Comparison of ENCODE assay signal across 27 cellular contexts in genomic region chr3:97510795-97511194, GRCh38.
DNase-seq lines count a peak whose midpoint lies in the region; ATAC-seq, FAIRE-seq and TF ChIP-seq lines count a peak whose summit lies in the region.
"Had no signal": no experiment of that assay in that cellular context is flagged by ENCODE, and none has a peak within 500 bp of the region (broad histone marks: within the 10 kb centered on the region; RNA-seq: fewer than 3 reads in every experiment).

No MANE protein-coding gene starts in this region.

- no peak overlapping the region for H3K27ac ChIP-seq in H1 (ENCODE audit: low read depth, low read length)
- H3K27ac ChIP-seq in neural progenitor cell: no peak overlapping the region
- no peak overlapping the region for H3K27ac ChIP-seq in upper lobe of left lung
- H3K27ac ChIP-seq: 22Rv1, esophagus squamous epithelium, GM23248, testis, vagina had no signal

- no peak overlapping the region for H2BK20ac ChIP-seq in H1 (ENCODE audit: low read length)

- ATAC-seq in HG03045 (IDR thresholded peaks at IDR 0.05; ENCODE audit: unreplicated experiment) (no peak), upper lobe of left lung (ENCODE audit: low FRiP score in 2 of 2) (no peak)
- ATAC-seq: GM12878; SK-N-SH treated with all-trans-retinoic acid at 6 μM for 48 hours; stimulated activated naive CD8-positive, alpha-beta T cell treated with anti-CD3 and anti-CD28 coated beads, Interleukin-15, Interleukin-2, amounts not matched to agents 100 U/mL and 50 U/mL, for 24 hours had no signal

- H4K8ac ChIP-seq in H1 (ENCODE audit: extremely low read depth, insufficient read depth, low read length): no peak overlapping the region

- no peaks in the 10 kb centered on the region for H3K79me1 ChIP-seq in H1 (ENCODE audit: low read depth, low read length)

- H3K79me2 ChIP-seq in H1 (ENCODE audit: control insufficient read depth in 1 of 2, insufficient read depth in 2 of 2, low read length in 2 of 2) (no peaks in the 10 kb centered on the region), neural progenitor cell (ENCODE audit: low read depth) (no peaks in the 10 kb centered on the region)

- H3K4me3 ChIP-seq in H1 (ENCODE audit: extremely low read depth in 1 of 4, insufficient read depth in 2 of 4, low read depth in 3 of 4, low read length in 4 of 4): no peak overlapping the region
- no peak overlapping the region for H3K4me3 ChIP-seq in neural progenitor cell
- H3K4me3 ChIP-seq in upper lobe of left lung: no peak overlapping the region
- H3K4me3 ChIP-seq: esophagus squamous epithelium, GM12878, GM23248, testis, vagina had no signal

- TF ChIP-seq EP300 in H1 (IDR thresholded peaks at IDR 0.05; ENCODE audit: borderline replicate concordance in 1 of 2, low read depth in 2 of 2, low read length in 2 of 2) (no peak), upper lobe of left lung (IDR thresholded peaks at IDR 0.05) (no peak)

- no peak overlapping the region for H3K4me2 ChIP-seq in H1 (ENCODE audit: insufficient read depth in 1 of 2, low read depth in 2 of 2, low read length in 2 of 2)
- no peak overlapping the region for H3K4me2 ChIP-seq in neural progenitor cell

- no peaks in the 10 kb centered on the region for H3K9me3 ChIP-seq in H1 (ENCODE audit: insufficient read depth in 2 of 2, low read depth in 1 of 2, low read length in 1 of 2)
- no peaks in the 10 kb centered on the region for H3K9me3 ChIP-seq in neural progenitor cell (ENCODE audit: low read depth)
- H3K9me3 ChIP-seq in upper lobe of left lung: no peaks in the 10 kb centered on the region
- H3K9me3 ChIP-seq: testis had no signal

- H4K20me1 ChIP-seq in H1 (replicated peaks in 1 of 2; ENCODE audit: control insufficient read depth in 1 of 2, insufficient read depth in 2 of 2, low read length in 2 of 2): no peaks in the 10 kb centered on the region
- no peaks in the 10 kb centered on the region for H4K20me1 ChIP-seq in neural progenitor cell (ENCODE audit: low read depth)

- no peaks in the 10 kb centered on the region for H3K23me2 ChIP-seq in H1 (ENCODE audit: low read depth, low read length)

- no peaks in the 10 kb centered on the region for H3K27me3 Mint-ChIP-seq in neural progenitor cell (ENCODE audit: insufficient read depth, low read depth)
- H3K27me3 Mint-ChIP-seq: activated naive CD8-positive, alpha-beta T cell; memory B cell had no signal

- H2AFZ ChIP-seq in H1 (ENCODE audit: low read length): peak overlapping the region; percentile 76
- peak overlapping the region; percentile 72 for H2AFZ ChIP-seq in neural progenitor cell (replicated peaks)
- H2AFZ ChIP-seq: GM23248 had no signal

- no peaks in the 10 kb centered on the region for H3K36me3 Mint-ChIP-seq in neural progenitor cell
- H3K36me3 Mint-ChIP-seq: activated naive CD8-positive, alpha-beta T cell; CD14-positive monocyte; memory B cell had no signal

- no peak for TF ChIP-seq POLR2A in H1 (IDR thresholded peaks at IDR 0.05; ENCODE audit: control extremely low read depth in 1 of 2, low read depth in 2 of 2, low read length in 2 of 2)
- TF ChIP-seq POLR2A in upper lobe of left lung (IDR thresholded peaks at IDR 0.05): no peak

- H3K56ac ChIP-seq in H1 (replicated peaks; ENCODE audit: insufficient read length, low read depth, low read length): no peak overlapping the region

- WGBS in H1 (ENCODE audit: extremely low coverage in 1 of 2, insufficient coverage in 1 of 2, insufficient read length in 1 of 2, insufficient replicate concordance in 2 of 2, low coverage in 1 of 2, low lambda C conversion rate in 2 of 2, missing lambda C conversion rate in 1 of 2), 2 experiments: 85% methylated on average over 4 of the region's 4 CpGs; no CpG with 5 or more reads in 1 of the 2 experiments
- WGBS in upper lobe of left lung, 2 donors: 54 to 80% methylated on average over 4 of the region's 4 CpGs

- POLR2A ChIA-PET in H1 (lab: Charles Lee; ENCODE audit: partially characterized antibody): no interaction called here

- H3K4me1 Mint-ChIP-seq in neural progenitor cell: no peaks in the 10 kb centered on the region
- H3K4me1 Mint-ChIP-seq: CD14-positive monocyte, memory B cell had no signal

- no peaks in the 10 kb centered on the region for H3K36me3 ChIP-seq in H1 (ENCODE audit: control insufficient read depth in 2 of 4, insufficient read depth in 4 of 4, low read length in 3 of 4)
- H3K36me3 ChIP-seq in neural progenitor cell: no peaks in the 10 kb centered on the region
- no peaks in the 10 kb centered on the region for H3K36me3 ChIP-seq in upper lobe of left lung
- H3K36me3 ChIP-seq: esophagus squamous epithelium, vagina had no signal

- H4K91ac ChIP-seq in H1 (replicated peaks; ENCODE audit: insufficient read length, low read length): no peak overlapping the region

- TF ChIP-seq CTCF in H1 (IDR thresholded peaks at IDR 0.05; ENCODE audit: control extremely low read depth in 1 of 3, insufficient read depth in 1 of 3, low read depth in 1 of 3, low read length in 3 of 3) (no peak), neural progenitor cell (IDR thresholded peaks at IDR 0.05) (no peak), GM20000 (IDR thresholded peaks at IDR 0.05; ENCODE audit: extremely low read depth, missing control alignments) (no peak), upper lobe of left lung (IDR thresholded peaks at IDR 0.05) (no peak)

- H3K23ac ChIP-seq in H1 (ENCODE audit: insufficient read length): no peak overlapping the region

- no peak overlapping the region for H2AK5ac ChIP-seq in H1 (ENCODE audit: low read depth, low read length)

- H2BK5ac ChIP-seq in H1 (ENCODE audit: low read depth, low read length): no peak overlapping the region

- H2BK120ac ChIP-seq in H1 (replicated peaks; ENCODE audit: low read depth, low read length): no peak overlapping the region

- no peaks in the 10 kb centered on the region for H3K4me1 ChIP-seq in H1 (replicated peaks in 1 of 4; ENCODE audit: control insufficient read depth in 3 of 4, insufficient read depth in 4 of 4, low read length in 3 of 4)
- no peaks in the 10 kb centered on the region for H3K4me1 ChIP-seq in neural progenitor cell
- H3K4me1 ChIP-seq in upper lobe of left lung: no peaks in the 10 kb centered on the region
- H3K4me1 ChIP-seq: esophagus squamous epithelium, testis, vagina had no signal

- H2BK12ac ChIP-seq in H1 (ENCODE audit: low read depth, low read length): no peak overlapping the region

- H3K4me3 Mint-ChIP-seq in neural progenitor cell: no peak overlapping the region
- H3K4me3 Mint-ChIP-seq: activated naive CD8-positive, alpha-beta T cell; CD14-positive monocyte; memory B cell had no signal

- TF ChIP-seq RAD21 in H1 (IDR thresholded peaks at IDR 0.05 in 1 of 2, conservative IDR thresholded peaks at IDR 0.05 in 1 of 2; ENCODE audit: low read depth in 2 of 2, low read length in 2 of 2): no peak

- no peak overlapping the region for H3K14ac ChIP-seq in H1 (ENCODE audit: insufficient read length)

- no peak overlapping the region for H3K27ac Mint-ChIP-seq in neural progenitor cell
- H3K27ac Mint-ChIP-seq: activated naive CD8-positive, alpha-beta T cell; CD14-positive monocyte; memory B cell had no signal

- no peak overlapping the region for H4K5ac ChIP-seq in H1 (ENCODE audit: insufficient read length, low read depth, low read length)

- peaks cover 17% of the 10 kb centered on the region for H3K9me3 Mint-ChIP-seq in neural progenitor cell

- CTCF ChIA-PET in H1 (lab: Charles Lee; ENCODE audit: partially characterized antibody): interaction anchor here (0.6 to 0.9 kb wide), 2 partner anchors 22 to 41 kb away, joined by 3 read pairs; no protein-coding TSS in a partner anchor

- no peak overlapping the region for H2BK15ac ChIP-seq in H1 (ENCODE audit: low read length)

- H3K9ac ChIP-seq in H1 (replicated peaks in 1 of 4; ENCODE audit: extremely low read depth in 1 of 4, low read depth in 3 of 4, low read length in 3 of 4) (no peak overlapping the region), neural progenitor cell (no peak overlapping the region)
- H3K9ac ChIP-seq: GM23248 had no signal

- no peaks in the 10 kb centered on the region for H3K27me3 ChIP-seq in H1 (replicated peaks in 1 of 4; ENCODE audit: control insufficient read depth in 3 of 4, extremely low read depth in 1 of 4, insufficient read depth in 3 of 4, low read length in 3 of 4)
- no peaks in the 10 kb centered on the region for H3K27me3 ChIP-seq in neural progenitor cell
- no peaks in the 10 kb centered on the region for H3K27me3 ChIP-seq in upper lobe of left lung
- H3K27me3 ChIP-seq: esophagus squamous epithelium, testis, vagina had no signal

- H3K18ac ChIP-seq in H1 (ENCODE audit: extremely low read depth, low read length): no peak overlapping the region

- H3F3A ChIP-seq in neural progenitor cell (ENCODE audit: low read depth): no peaks in the 10 kb centered on the region

- DNase-seq in NCI-H1105 treated with DMSO at 0.1 percent for 48 hours (lab: John Stamatoyannopoulos, UW) (peak; percentile 12), NCI-H1105 (lab: John Stamatoyannopoulos, UW) (no peak), NCI-H748 (lab: John Stamatoyannopoulos, UW; ENCODE audit: unreplicated experiment) (peak; percentile 77), H1 (ENCODE audit: low read depth in 1 of 2, low spot score in 2 of 2) (no peak), neural progenitor cell (ENCODE audit: low spot score) (peak; percentile 67), GM20000 (ENCODE audit: low spot score) (no peak), upper lobe of left lung (no peak)
- DNase-seq: activated effector memory CD4-positive, alpha-beta T cell treated with Interleukin-2 at 50 U/mL for 16 hours; aorta; cortex of kidney; esophagus squamous epithelium; foreskin melanocyte; GM23248; NCI-H1436; NCI-H2171; NCI-H524 treated with DMSO at 0.1 percent for 48 hours; stimulated activated naive CD8-positive, alpha-beta T cell treated with anti-CD3 and anti-CD28 coated beads, Interleukin-15, Interleukin-2, amounts not matched to agents 100 U/mL and 50 U/mL, for 24 hours; T-helper 2 cell; testis had no signal

- FAIRE-seq in H1 (lab: Jason Lieb, UNC): no peak
- FAIRE-seq: GM12878 had no signal

- H3K4ac ChIP-seq in H1 (replicated peaks; ENCODE audit: insufficient read length, low read depth, low read length): no peak overlapping the region

TF ChIP-seq in H1, 55 proteins besides CTCF, POLR2A, EP300 and RAD21:
- TF ChIP-seq RNF2 (IDR thresholded peaks at IDR 0.05; ENCODE audit: borderline replicate concordance, low read depth, low read length, missing control alignments, poor library complexity, severe bottlenecking) (no peak), MAFK (IDR thresholded peaks at IDR 0.05; ENCODE audit: low read depth, low read length) (peak; percentile 26; the same call in 1 of the 2 replicates), BACH1 (IDR thresholded peaks at IDR 0.05; ENCODE audit: low read length) (peak; percentile 75), RBBP5 (IDR thresholded peaks at IDR 0.05; ENCODE audit: borderline replicate concordance, low read depth, low read length) (no peak)

Comparison
In these comparisons a context has a peak if more than half of its experiments do, and no peak if none do; other contexts are left out.
1. DNase-seq: peak in NCI-H1105 treated with DMSO at 0.1 percent for 48 hours (single experiment), NCI-H748 (single experiment) and neural progenitor cell (single experiment); none in NCI-H1105 (single experiment), H1 (0 of 2), GM20000 (single experiment) and upper lobe of left lung (0 of 2).